10 cellular contexts compared by ENCODE assay signal in the genomic region with DNA sequence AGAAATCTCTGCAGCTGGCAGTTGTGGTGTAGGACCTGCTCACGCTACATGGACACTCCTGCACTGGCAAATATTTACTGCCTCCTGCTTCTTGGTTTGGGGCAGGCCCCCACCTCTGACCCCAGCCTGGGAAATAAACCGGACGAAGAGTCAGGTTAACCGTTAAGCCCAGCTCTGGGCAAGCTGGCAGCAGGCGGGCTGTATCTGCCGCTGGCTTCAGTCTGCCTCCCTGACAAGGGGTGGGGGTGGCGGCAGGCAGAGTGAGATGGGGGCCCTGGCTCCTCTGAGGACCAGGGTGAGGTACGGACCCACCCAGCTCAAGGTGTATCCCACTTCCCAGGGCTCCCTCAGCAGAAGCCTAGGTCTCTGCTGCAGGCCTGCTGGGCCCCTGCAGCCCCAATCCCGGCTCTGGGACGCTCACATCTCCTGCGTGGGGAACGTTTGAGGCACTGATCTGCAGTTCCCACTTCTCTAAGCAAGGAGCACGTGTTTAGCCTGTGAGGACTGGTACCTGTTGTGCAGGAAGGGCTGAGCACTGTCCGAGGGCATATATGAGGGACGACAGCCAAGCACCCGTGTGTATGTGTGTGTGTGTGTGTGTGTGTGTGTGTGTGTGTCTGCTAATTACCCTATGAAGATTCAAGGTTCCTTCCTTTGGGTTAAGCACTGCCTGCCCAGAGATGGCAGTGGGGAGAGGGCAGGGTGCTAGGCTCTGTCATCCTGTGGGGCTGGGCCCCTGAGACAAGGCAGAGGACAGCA. TPM values are rescaled to one million over a fixed set of nuclear protein-coding genes. Genes with fewer than 3 reads are reported as not detected.
DNase-seq lines count a peak whose midpoint lies in the region; ATAC-seq and TF ChIP-seq lines count a peak whose summit lies in the region.
"Had no signal": no experiment of that assay in that cellular context is flagged by ENCODE, and none has a peak within 500 bp of the region (broad histone marks: within the 10 kb centered on the region; RNA-seq: fewer than 3 reads in every experiment).

No MANE protein-coding gene starts in this region.

- H3K27ac ChIP-seq in GM23248 (no peak overlapping the region), RWPE1 (peak overlapping the region; percentile 76), iPS-20b (ENCODE audit: low read length) (no peak overlapping the region), spleen (peak overlapping the region in 1 of 8 donors; percentile 57)

- no peaks in the 10 kb centered on the region for H3K9me2 ChIP-seq in GM23248 (ENCODE audit: insufficient read depth)

- POLR2A ChIA-PET in RWPE1 (lab: Yijun Ruan, JAX; ENCODE audit: low non-redundant PET) = no interaction called here

- peaks cover 3% of the 10 kb centered on the region; the same call in 1 of the 2 replicates for H3K4me1 ChIP-seq in GM23248 (ENCODE audit: insufficient read depth)
- H3K4me1 ChIP-seq in iPS-20b (ENCODE audit: insufficient read depth, low read length) = peaks cover 2% of the 10 kb centered on the region; the same call in 1 of the 2 replicates
- peaks cover 0 to 23% (median 15%) of the 10 kb centered on the region in 6 donors for H3K4me1 ChIP-seq in spleen

- H3K4me2 ChIP-seq in GM23248 (ENCODE audit: unreplicated experiment) = no peak overlapping the region

- H3F3A ChIP-seq in GM23248 (ENCODE audit: insufficient read depth) = no peaks in the 10 kb centered on the region

- H4K20me1 ChIP-seq in GM23248 (ENCODE audit: insufficient read depth) = no peaks in the 10 kb centered on the region

- TF ChIP-seq POLR2A in spleen (IDR thresholded peaks at IDR 0.05) = no peak

- TF ChIP-seq CTCF in RWPE1 (conservative IDR thresholded peaks at IDR 0.05; ENCODE audit: low read depth) (no peak), spleen (IDR thresholded peaks at IDR 0.05 in 8 of 11, conservative IDR thresholded peaks at IDR 0.05 in 3 of 11) (no peak)

- no peak overlapping the region for H2AFZ ChIP-seq in GM23248

- 74 to 77% methylated on average over 16 of the region's 16 CpGs for WGBS in GM23248 (ENCODE audit: low coverage in 1 of 2, low lambda C conversion rate in 2 of 2, missing lambda C conversion rate in 2 of 2), 2 experiments
- WGBS in spleen, 5 donors = 73 to 83% (median 80%) methylated on average over 12 to 16 of the region's 16 CpGs

- CTCF ChIA-PET in RWPE1 (lab: Yijun Ruan, JAX) = no interaction called here

- no peaks in the 10 kb centered on the region for H3K36me3 ChIP-seq in GM23248 (ENCODE audit: low read depth)
- H3K36me3 ChIP-seq in iPS-20b (ENCODE audit: insufficient read depth, low read depth, low read length) = no peaks in the 10 kb centered on the region
- H3K36me3 ChIP-seq in spleen = peaks cover 0 to 2% (median 0%) of the 10 kb centered on the region in 6 donors

- in situ Hi-C loops in GM23248 (cut with MboI) = no loop called here

- H3K9ac ChIP-seq in GM23248 (peak overlapping the region; percentile 85; the same call in 1 of the 2 replicates), iPS-20b (ENCODE audit: low read depth, low read length) (peak overlapping the region; percentile 87; the same call in 1 of the 2 replicates)

- H3K9me3 ChIP-seq in GM23248 (ENCODE audit: low read depth) = no peaks in the 10 kb centered on the region
- no peaks in the 10 kb centered on the region for H3K9me3 ChIP-seq in iPS-20b (ENCODE audit: insufficient read depth, low read depth, low read length)
- no peaks in the 10 kb centered on the region for H3K9me3 ChIP-seq in spleen

- H3K27me3 ChIP-seq in GM23248 (replicated peaks; ENCODE audit: insufficient read depth) (no peaks in the 10 kb centered on the region), iPS-20b (ENCODE audit: insufficient read depth, low read length) (no peaks in the 10 kb centered on the region), spleen (replicated peaks in 1 of 7) (peaks cover 0 to 19% (median 0%) of the 10 kb centered on the region in 7 donors)

- DNase-seq in GM23248 (no peak), RWPE1 (ENCODE audit: low spot score) (no peak), retina (peak; percentile 34), spleen (no peak), NCI-H1694 (lab: John Stamatoyannopoulos, UW) (no peak)
- DNase-seq in stimulated activated CD8-positive, alpha-beta memory T cell treated with anti-CD3 and anti-CD28 coated beads, Interleukin-4, amount 100 ng/mL, for 48 hours = no peak
- DNase-seq: activated CD8-positive, alpha-beta memory T cell treated with anti-CD3 and anti-CD28 coated beads, Interleukin-2, amount 10 ng/mL, durations not matched to agents 7 days and 5 days; central memory CD4-positive, alpha-beta T cell had no signal

- H3K4me3 ChIP-seq in GM23248 = no peak overlapping the region
- H3K4me3 ChIP-seq in iPS-20b (ENCODE audit: low read length) = no peak overlapping the region; the same call in 1 of the 2 replicates
- H3K4me3 ChIP-seq in spleen = no peak overlapping the region

- intact Hi-C loops in spleen (cut with DNase I; ENCODE audit: low total_unique reads) = no loop called here

- no peak for ATAC-seq in HG03378 (IDR thresholded peaks at IDR 0.05; ENCODE audit: unreplicated experiment)

- no peaks in the 10 kb centered on the region for H3K79me2 ChIP-seq in GM23248 (ENCODE audit: insufficient read depth)

RNA-seq across cellular contexts. Expression of gene LRRC75B, which starts 1.1 kb away (rescaled TPM):
- 7.8 and 16.3 TPM in 2 replicates for total RNA-seq in GM23248 (2014; rRNA removed; shearing (Covaris generic))
- polyA plus RNA-seq in GM23248 (2016; fragmentation: Nextera tagmentation; extraction: Ambion mirVana) = 10.6 and 11.4 TPM in 2 replicates
- 1 to 10 TPM; 2.9 to 6.6 (median 5.3) TPM for total RNA-seq in spleen
- 1 to 10 TPM; 3.4 to 6.7 (median 6.4) TPM for polyA plus RNA-seq in spleen

RNA-seq across cellular contexts. Expression of gene GGT1, which starts 9.0 kb away (rescaled TPM):
- 2.1 and 5.3 TPM in 2 replicates for total RNA-seq in GM23248 (2014; rRNA removed; shearing (Covaris generic))
- polyA plus RNA-seq in GM23248 (2016; fragmentation: Nextera tagmentation; extraction: Ambion mirVana) = 0.14 and 0.60 TPM in 2 replicates
- 10 to 100 TPM; 11.3 to 22.9 (median 18.4) TPM for total RNA-seq in spleen
- 10 to 100 TPM; 10.9 to 27.2 (median 15.1) TPM for polyA plus RNA-seq in spleen

RNA-seq across cellular contexts. Expression of gene SNRPD3, which starts 38.2 kb away (rescaled TPM):
- total RNA-seq in GM23248 (2014; rRNA removed; shearing (Covaris generic)) = 79.4 and 106 TPM in 2 replicates
- polyA plus RNA-seq in GM23248 (2016; fragmentation: Nextera tagmentation; extraction: Ambion mirVana) = 108 and 109 TPM in 2 replicates
- total RNA-seq in spleen = 100 to 1,000 TPM in 2 of 7 donors, 10 to 100 TPM in 5; 52.0 to 142 (median 66.3) TPM
- 100 to 1,000 TPM in 2 of 3 donors, 10 to 100 TPM in 1; 89.8 to 113 (median 113) TPM for polyA plus RNA-seq in spleen

RNA-seq across cellular contexts. Expression of gene GUCD1, which starts 39.1 kb away (rescaled TPM):
- total RNA-seq in GM23248 (2014; rRNA removed; shearing (Covaris generic)) = 92.4 and 125 TPM in 2 replicates
- polyA plus RNA-seq in GM23248 (2016; fragmentation: Nextera tagmentation; extraction: Ambion mirVana) = 37.2 and 43.0 TPM in 2 replicates
- total RNA-seq in spleen = 100 to 1,000 TPM in 5 of 7 donors, 10 to 100 TPM in 2; 85.4 to 162 (median 112) TPM
- polyA plus RNA-seq in spleen = 100 to 1,000 TPM in 2 of 3 donors, 10 to 100 TPM in 1; 82.6 to 108 (median 105) TPM
